ENCODE assay signal across 8 cellular contexts in genomic region chr19:4851551-4852290, GRCh38. TPM values are rescaled to one million over a fixed set of nuclear protein-coding genes. Genes with fewer than 3 reads are reported as not detected.
DNase-seq lines count a peak whose midpoint lies in the region; ATAC-seq and TF ChIP-seq lines count a peak whose summit lies in the region.

No MANE protein-coding gene starts in this region.

- peaks cover 0 to 3% (median 0%) of the 10 kb centered on the region in 8 donors for H3K9me3 Mint-ChIP-seq in CD4-positive, alpha-beta memory T cell
- no peaks in the 10 kb centered on the region for H3K9me3 Mint-ChIP-seq in activated naive CD4-positive, alpha-beta T cell treated with anti-CD3 and anti-CD28 coated beads for 36 hours

- H3K4me3 ChIP-seq in CD4-positive, alpha-beta memory T cell (ENCODE audit: low read length in 2 of 2): no peak overlapping the region
- H3K4me3 ChIP-seq in cardiac muscle cell (no peak overlapping the region), prostate gland (no peak overlapping the region)

- no peak overlapping the region for H3K27ac ChIP-seq in CD4-positive, alpha-beta memory T cell (ENCODE audit: low read depth, low read length)
- H3K27ac ChIP-seq in cardiac muscle cell (no peak overlapping the region), prostate gland (no peak overlapping the region)

- TF ChIP-seq CTCF in cardiac muscle cell (IDR thresholded peaks at IDR 0.05; ENCODE audit: low read depth, low read length) (peak; percentile 82), prostate gland (IDR thresholded peaks at IDR 0.05) (peak; percentile 70 to 84 (median 80))

- peaks cover 0 to 4% (median 2%) of the 10 kb centered on the region in 4 donors for H3K4me1 Mint-ChIP-seq in CD4-positive, alpha-beta memory T cell
- no peaks in the 10 kb centered on the region for H3K4me1 Mint-ChIP-seq in activated naive CD4-positive, alpha-beta T cell treated with anti-CD3 and anti-CD28 coated beads for 36 hours (ENCODE audit: low read depth)

- peak overlapping the region in 3 of 7 donors; percentile 30 to 47 (median 41) for H3K27ac Mint-ChIP-seq in CD4-positive, alpha-beta memory T cell
- no peak overlapping the region for H3K27ac Mint-ChIP-seq in activated naive CD4-positive, alpha-beta T cell treated with anti-CD3 and anti-CD28 coated beads for 36 hours

- peak; percentile 52 to 72 (median 66) for DNase-seq in CD4-positive, alpha-beta memory T cell
- DNase-seq in HT-29 (ENCODE audit: low spot score) (peak; percentile 58), SK-MEL-5 (ENCODE audit: low read depth, low spot score) (peak; percentile 70), cardiac muscle cell (ENCODE audit: low read depth in 1 of 2, low spot score in 1 of 2) (peak; percentile 65 to 68), prostate gland (ENCODE audit: low spot score) (peak; percentile 34), GF-D8 (lab: John Stamatoyannopoulos, UW) (no peak)
- peak; percentile 84 for DNase-seq in activated naive CD4-positive, alpha-beta T cell treated with anti-CD3 and anti-CD28 coated beads for 36 hours

- no peaks in the 10 kb centered on the region for H3K9me3 ChIP-seq in CD4-positive, alpha-beta memory T cell (ENCODE audit: control insufficient read depth in 1 of 2, low read length in 2 of 2)
- no peaks in the 10 kb centered on the region for H3K9me3 ChIP-seq in cardiac muscle cell (ENCODE audit: low read depth)
- H3K9me3 ChIP-seq in prostate gland: no peaks in the 10 kb centered on the region

- WGBS in prostate gland: 82% methylated on average over 42 of the region's 42 CpGs

- no peak overlapping the region for H3K4me3 Mint-ChIP-seq in CD4-positive, alpha-beta memory T cell
- no peak overlapping the region for H3K4me3 Mint-ChIP-seq in activated naive CD4-positive, alpha-beta T cell treated with anti-CD3 and anti-CD28 coated beads for 36 hours

- no peaks in the 10 kb centered on the region for H3K27me3 ChIP-seq in CD4-positive, alpha-beta memory T cell (ENCODE audit: insufficient read depth, low read length)
- H3K27me3 ChIP-seq in cardiac muscle cell: no peaks in the 10 kb centered on the region
- H3K27me3 ChIP-seq in prostate gland (replicated peaks; ENCODE audit: insufficient read depth): no peaks in the 10 kb centered on the region

- POLR2A ChIA-PET in CD4-positive, alpha-beta memory T cell (lab: Charles Lee; ENCODE audit: partially characterized antibody): interaction anchor here (1.0 to 2.0 kb wide), 3 partner anchors 41 to 60 kb away, joined by 3 to 6 read pairs (median 3); no protein-coding TSS in a partner anchor

- H3K36me3 Mint-ChIP-seq in CD4-positive, alpha-beta memory T cell: peaks cover 4 to 25% of the 10 kb centered on the region in 2 donors
- H3K36me3 Mint-ChIP-seq in activated naive CD4-positive, alpha-beta T cell treated with anti-CD3 and anti-CD28 coated beads for 36 hours (ENCODE audit: low read depth): peaks cover 2% of the 10 kb centered on the region

- no peaks in the 10 kb centered on the region for H3K4me1 ChIP-seq in CD4-positive, alpha-beta memory T cell (ENCODE audit: insufficient read depth, low read length)
- H3K4me1 ChIP-seq in cardiac muscle cell (ENCODE audit: low read depth): peaks cover 5% of the 10 kb centered on the region
- no peaks in the 10 kb centered on the region for H3K4me1 ChIP-seq in prostate gland (replicated peaks)

- ATAC-seq in HG03135 (IDR thresholded peaks at IDR 0.05; ENCODE audit: unreplicated experiment): no peak

- H3K27me3 Mint-ChIP-seq in CD4-positive, alpha-beta memory T cell: no peaks in the 10 kb centered on the region
- H3K27me3 Mint-ChIP-seq in activated naive CD4-positive, alpha-beta T cell treated with anti-CD3 and anti-CD28 coated beads for 36 hours (ENCODE audit: low read depth): no peaks in the 10 kb centered on the region

- no peaks in the 10 kb centered on the region for H3K36me3 ChIP-seq in CD4-positive, alpha-beta memory T cell (ENCODE audit: insufficient read depth, low read length)
- H3K36me3 ChIP-seq in cardiac muscle cell (peaks cover 19% of the 10 kb centered on the region), prostate gland (peaks cover 3 to 5% of the 10 kb centered on the region in 2 donors)

- intact Hi-C loops in CD4-positive, alpha-beta memory T cell (cut with micrococcal nuclease): loop anchor here (1.0 kb wide), 1 partner anchor 42 kb away; no protein-coding TSS in a partner anchor
- intact Hi-C loops in activated naive CD4-positive, alpha-beta T cell treated with anti-CD3 and anti-CD28 coated beads for 36 hours (cut with micrococcal nuclease): loop anchor here (1.0 kb wide), 1 partner anchor 42 kb away; no protein-coding TSS in a partner anchor
- intact Hi-C loops in prostate gland (cut with DNase I): loop anchor here (1.0 kb wide), 1 partner anchor 42 kb away; no protein-coding TSS in a partner anchor

- in situ Hi-C loops in SK-MEL-5 (cut with HindIII; ENCODE audit: low pct_unique_long_range_greater_than_20kb, low sequenced_read_pairs): no loop called here

- TF ChIP-seq POLR2A in prostate gland (IDR thresholded peaks at IDR 0.05): no peak

- CTCF ChIA-PET in CD4-positive, alpha-beta memory T cell (lab: Charles Lee; ENCODE audit: partially characterized antibody): interaction anchor here (0.6 to 12.8 kb wide), 18 partner anchors 10 to 179 kb away, joined by 3 to 396 read pairs (median 4); partner anchors contain the start of gene TICAM1
- CTCF ChIA-PET in activated naive CD4-positive, alpha-beta T cell treated with anti-CD3 and anti-CD28 coated beads for 36 hours (lab: Charles Lee): interaction anchor here (0.9 to 13.5 kb wide), 9 partner anchors 15 to 224 kb away, joined by 3 to 294 read pairs (median 5); partner anchors contain the start of genes PLIN3 and TICAM1

RNA-seq across cellular contexts. Expression of gene PLIN3, which starts 15.7 kb away (rescaled TPM):
- total RNA-seq in CD4-positive, alpha-beta memory T cell: 10 to 100 TPM; 16.0 to 18.2 TPM
- 10 to 100 TPM; 30.1 to 50.1 TPM for polyA plus RNA-seq in CD4-positive, alpha-beta memory T cell
- total RNA-seq in HT-29 (2014; rRNA removed; shearing (Covaris generic)): 69.6 and 70.9 TPM in 2 replicates
- 36.2 and 42.2 TPM in 2 replicates for total RNA-seq in SK-MEL-5 (2014; rRNA removed; shearing (Covaris generic))
- 53.7 and 57.4 TPM in 2 replicates for polyA plus RNA-seq in SK-MEL-5 (2015; cell fraction: cytosol; rRNA removed)
- polyA plus RNA-seq in SK-MEL-5 (2015; cell fraction: nucleus; rRNA removed): 6.7 and 12.2 TPM in 2 replicates
- total RNA-seq in activated naive CD4-positive, alpha-beta T cell treated with anti-CD3 and anti-CD28 coated beads for 36 hours: 10 to 100 TPM; 16.1 to 17.1 TPM
- total RNA-seq in cardiac muscle cell: 114 and 147 TPM in 2 replicates
- polyA plus RNA-seq in cardiac muscle cell: 108 and 144 TPM in 2 replicates
- 10 to 100 TPM; 61.3 to 76.5 TPM for total RNA-seq in prostate gland

RNA-seq across cellular contexts. Expression of gene TICAM1, which starts 20.2 kb away (rescaled TPM):
- 10 to 100 TPM; 16.0 to 17.9 TPM for total RNA-seq in CD4-positive, alpha-beta memory T cell
- polyA plus RNA-seq in CD4-positive, alpha-beta memory T cell: 10 to 100 TPM in 1 of 2 donors, 1 to 10 TPM in 1; 2.2 to 18.1 TPM
- total RNA-seq in HT-29 (2014; rRNA removed; shearing (Covaris generic)): 3.9 and 4.0 TPM in 2 replicates
- 2.6 and 3.1 TPM in 2 replicates for total RNA-seq in SK-MEL-5 (2014; rRNA removed; shearing (Covaris generic))
- 18.4 and 23.7 TPM in 2 replicates for polyA plus RNA-seq in SK-MEL-5 (2015; cell fraction: cytosol; rRNA removed)
- 5.0 and 5.7 TPM in 2 replicates for polyA plus RNA-seq in SK-MEL-5 (2015; cell fraction: nucleus; rRNA removed)
- total RNA-seq in activated naive CD4-positive, alpha-beta T cell treated with anti-CD3 and anti-CD28 coated beads for 36 hours: 10 to 100 TPM; 15.2 to 16.5 TPM
- total RNA-seq in cardiac muscle cell: 0.21 and 1.5 TPM in 2 replicates
- 0.38 and 4.2 TPM in 2 replicates for polyA plus RNA-seq in cardiac muscle cell
- total RNA-seq in prostate gland: 1 to 10 TPM; 8.3 to 9.1 TPM

RNA-seq across cellular contexts. Expression of gene ARRDC5, which starts 51.0 kb away (rescaled TPM):
- 10 to 100 TPM in 1 of 2 experiments, 1 to 10 TPM in 1; 9.1 to 13.2 TPM for total RNA-seq in CD4-positive, alpha-beta memory T cell
- 1 to 10 TPM in 1 of 2 donors, under 1 TPM in 1; 0.52 to 1.4 TPM for polyA plus RNA-seq in CD4-positive, alpha-beta memory T cell
- total RNA-seq in HT-29 (2014; rRNA removed; shearing (Covaris generic)): not detected in 2 replicates
- total RNA-seq in SK-MEL-5 (2014; rRNA removed; shearing (Covaris generic)): not detected in 2 replicates
- not detected in 2 replicates for polyA plus RNA-seq in SK-MEL-5 (2015; cell fraction: cytosol; rRNA removed)
- polyA plus RNA-seq in SK-MEL-5 (2015; cell fraction: nucleus; rRNA removed): not detected in 2 replicates
- total RNA-seq in activated naive CD4-positive, alpha-beta T cell treated with anti-CD3 and anti-CD28 coated beads for 36 hours: not detected
- total RNA-seq in cardiac muscle cell (not detected in 2 replicates), prostate gland (1 to 10 TPM in 1 of 2 donors, not detected in 1; 1.2 TPM)
- polyA plus RNA-seq in cardiac muscle cell: not detected in 2 replicates

RNA-seq across cellular contexts. Expression of gene UHRF1, which starts 57.6 kb away (rescaled TPM):
- under 1 TPM; 0.11 to 0.15 TPM for total RNA-seq in CD4-positive, alpha-beta memory T cell
- under 1 TPM in 1 of 2 donors, not detected in 1; 0.22 TPM for polyA plus RNA-seq in CD4-positive, alpha-beta memory T cell
- 93.3 and 95.9 TPM in 2 replicates for total RNA-seq in HT-29 (2014; rRNA removed; shearing (Covaris generic))
- total RNA-seq in SK-MEL-5 (2014; rRNA removed; shearing (Covaris generic)): 5.3 and 5.7 TPM in 2 replicates
- 17.3 and 17.6 TPM in 2 replicates for polyA plus RNA-seq in SK-MEL-5 (2015; cell fraction: cytosol; rRNA removed)
- 18.1 and 21.5 TPM in 2 replicates for polyA plus RNA-seq in SK-MEL-5 (2015; cell fraction: nucleus; rRNA removed)
- 100 to 1,000 TPM; 129 TPM for total RNA-seq in activated naive CD4-positive, alpha-beta T cell treated with anti-CD3 and anti-CD28 coated beads for 36 hours
- 10.9 and 17.3 TPM in 2 replicates for total RNA-seq in cardiac muscle cell
- 10.0 and 17.5 TPM in 2 replicates for polyA plus RNA-seq in cardiac muscle cell
- 1 to 10 TPM; 3.8 to 5.3 TPM for total RNA-seq in prostate gland

Comparison
In these comparisons a context has a peak if more than half of its experiments do, and no peak if none do; other contexts are left out.
1. RNA of gene ARRDC5, which starts 51.0 kb away (total RNA-seq): 9.1 to 13.2 TPM in CD4-positive, alpha-beta memory T cell; 1.2 TPM in prostate gland, not detected in HT-29, not detected in SK-MEL-5, not detected in activated naive CD4-positive, alpha-beta T cell treated with anti-CD3 and anti-CD28 coated beads for 36 hours and not detected in cardiac muscle cell; every median in the first group is over 4 times any median in the second.